Comparison of ENCODE assay signal across 25 cellular contexts in the genomic region with DNA sequence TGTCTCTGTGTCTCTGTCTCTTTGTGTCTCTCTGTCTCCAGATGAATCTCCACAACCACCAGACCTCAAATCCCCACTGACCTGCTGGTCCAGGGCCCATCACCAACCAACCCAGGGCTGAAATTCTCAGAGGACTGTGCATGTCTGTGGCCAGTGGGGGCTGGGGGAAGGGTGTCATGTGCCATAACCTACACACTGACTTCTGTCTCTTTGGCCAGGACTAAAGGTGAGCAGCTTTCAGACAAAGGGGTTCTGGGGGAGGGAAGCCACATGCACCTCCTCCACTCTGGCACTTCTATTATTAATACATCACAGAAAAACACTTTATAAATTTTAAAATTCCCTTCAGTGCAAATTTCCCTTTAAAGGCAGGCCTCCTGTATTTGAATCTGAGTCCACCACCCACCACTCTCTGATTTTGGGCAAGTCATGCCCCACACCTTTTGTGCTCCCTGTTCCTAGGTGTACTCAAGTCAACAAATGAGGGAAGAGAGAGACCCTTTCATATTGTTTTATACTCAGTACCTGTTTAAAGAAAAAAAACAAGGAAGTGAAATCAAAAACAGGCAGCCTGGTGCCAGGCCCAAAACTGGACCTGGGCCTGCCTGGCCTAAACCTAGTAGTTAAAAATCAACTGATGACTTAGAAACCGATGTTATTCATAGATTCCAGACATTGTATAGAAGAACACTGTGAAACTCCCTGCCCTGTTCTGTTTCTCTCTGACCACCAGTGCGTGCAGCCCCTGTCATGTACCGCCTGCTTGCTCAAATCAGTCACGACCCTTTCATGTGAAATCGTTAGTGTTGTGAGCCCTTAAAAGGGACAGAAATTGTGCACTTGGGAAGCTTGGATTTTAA.
DNase-seq lines count a peak whose midpoint lies in the region; ATAC-seq, FAIRE-seq and TF ChIP-seq lines count a peak whose summit lies in the region.
"Had no signal": no experiment of that assay in that cellular context is flagged by ENCODE, and none has a peak within 500 bp of the region (broad histone marks: within the 10 kb centered on the region; RNA-seq: fewer than 3 reads in every experiment).

No MANE protein-coding gene starts in this region.

- TF ChIP-seq EP300 in GM12878 (IDR thresholded peaks at IDR 0.05; ENCODE audit: borderline replicate concordance in 1 of 2, control insufficient read depth in 1 of 2, low read depth in 2 of 2, low read length in 2 of 2): no peak

- 27% methylated on average over 5 of the region's 5 CpGs for WGBS in GM12878 (ENCODE audit: insufficient coverage, insufficient replicate concordance, low lambda C conversion rate, missing lambda C conversion rate)
- 66% methylated on average over 5 of the region's 5 CpGs for WGBS in mesenchymal stem cell
- 87% methylated on average over 5 of the region's 5 CpGs for WGBS in smooth muscle cell (ENCODE audit: low lambda C conversion rate)

- no peak overlapping the region for H2BK15ac ChIP-seq in mesenchymal stem cell (ENCODE audit: low read depth, poor library complexity, severe bottlenecking)

- H4K20me1 ChIP-seq in GM12878 (ENCODE audit: control insufficient read depth, insufficient read depth): no peaks in the 10 kb centered on the region; the same call in 1 of the 2 replicates
- no peaks in the 10 kb centered on the region for H4K20me1 ChIP-seq in smooth muscle cell (ENCODE audit: low read depth)

- H3K9me3 Mint-ChIP-seq in T-helper 2 cell treated with Interferon-gamma antibody and Interleukin-4, amounts not matched to agents 5 μg/mL and 100 μg/mL, for 36 hours: no peaks in the 10 kb centered on the region
- H3K9me3 Mint-ChIP-seq: IgD-negative memory B cell had no signal

- H3K9ac ChIP-seq in GM12878 (ENCODE audit: control insufficient read depth, insufficient read depth, low read length) (no peak overlapping the region), mesenchymal stem cell (ENCODE audit: low read length) (no peak overlapping the region), smooth muscle cell (ENCODE audit: low read depth) (no peak overlapping the region)

- H2AFZ ChIP-seq in GM12878 (ENCODE audit: control insufficient read depth, low read depth, low read length) (no peak overlapping the region), mesenchymal stem cell (ENCODE audit: low read depth, low read length) (no peak overlapping the region), smooth muscle cell (ENCODE audit: low read depth) (no peak overlapping the region)

- TF ChIP-seq RAD21 in GM12878 (IDR thresholded peaks at IDR 0.05; ENCODE audit: insufficient read depth, low read depth, low read length): no peak

- no peak overlapping the region for H3K4ac ChIP-seq in mesenchymal stem cell (ENCODE audit: low read depth in 1 of 2, low read length in 2 of 2)

- H3K4me3 Mint-ChIP-seq in T-helper 2 cell treated with Interferon-gamma antibody and Interleukin-4, amounts not matched to agents 5 μg/mL and 100 μg/mL, for 36 hours: no peak overlapping the region
- H3K4me3 Mint-ChIP-seq: CD4-positive, alpha-beta memory T cell; IgD-negative memory B cell had no signal

- H3F3A ChIP-seq in smooth muscle cell (ENCODE audit: low read depth): no peaks in the 10 kb centered on the region

- H3K27ac ChIP-seq in GM12878 (ENCODE audit: control insufficient read depth, insufficient read depth): no peak overlapping the region
- peak overlapping the region; percentile 36 for H3K27ac ChIP-seq in mesenchymal stem cell (ENCODE audit: low read length, poor library complexity, severe bottlenecking)
- no peak overlapping the region for H3K27ac ChIP-seq in smooth muscle cell (ENCODE audit: low read depth)
- H3K27ac ChIP-seq in foreskin keratinocyte: no peak overlapping the region
- H3K27ac ChIP-seq: HL-60, SK-N-MC had no signal

- H3K4me1 Mint-ChIP-seq in T-helper 2 cell treated with Interferon-gamma antibody and Interleukin-4, amounts not matched to agents 5 μg/mL and 100 μg/mL, for 36 hours (ENCODE audit: low read depth): no peaks in the 10 kb centered on the region
- H3K4me1 Mint-ChIP-seq: CD4-positive, alpha-beta memory T cell; IgD-negative memory B cell had no signal

- no peak overlapping the region for H2AK5ac ChIP-seq in mesenchymal stem cell (ENCODE audit: low read length, severe bottlenecking)

- H3K27me3 Mint-ChIP-seq in T-helper 2 cell treated with Interferon-gamma antibody and Interleukin-4, amounts not matched to agents 5 μg/mL and 100 μg/mL, for 36 hours (ENCODE audit: low read depth): no peaks in the 10 kb centered on the region

- in situ Hi-C loops in Caki2 (cut with HindIII; ENCODE audit: low pct_unique_long_range_greater_than_20kb, low sequenced_read_pairs) (no loop called here), GM12878 (cut with MboI) (no loop called here)

- POLR2A ChIA-PET in GM12878 (lab: Charles Lee): no interaction called here

- TF ChIP-seq POLR2A in GM12878 (IDR thresholded peaks at IDR 0.05; ENCODE audit: low read depth, low read length): no peak

- H3K23ac ChIP-seq in mesenchymal stem cell (ENCODE audit: low read length in 2 of 2): no peak overlapping the region

- no TSS peak for BruUV-seq in GM12878 (replicated peaks; lab: Mats Ljungman, UMichigan)

- SMC1A ChIA-PET in GM12878 (lab: Charles Lee; ENCODE audit: uncharacterized antibody, unreplicated experiment): no interaction called here

- H3K79me1 ChIP-seq in mesenchymal stem cell (replicated peaks; ENCODE audit: low read length, poor library complexity, severe bottlenecking): no peaks in the 10 kb centered on the region

- TF ChIP-seq CTCF in GM12878 (IDR thresholded peaks at IDR 0.05 in 2 of 3, conservative IDR thresholded peaks at IDR 0.05 in 1 of 3; ENCODE audit: control insufficient read depth in 2 of 3, extremely low read depth in 1 of 3, insufficient read depth in 1 of 3, low read depth in 3 of 3, low read length in 3 of 3) (no peak), smooth muscle cell (IDR thresholded peaks at IDR 0.05; ENCODE audit: borderline replicate concordance, insufficient read depth, poor library complexity, severe bottlenecking) (no peak), foreskin keratinocyte (conservative IDR thresholded peaks at IDR 0.05) (no peak)

- H3K14ac ChIP-seq in mesenchymal stem cell (ENCODE audit: low read length in 2 of 2): no peak overlapping the region

- intact Hi-C loops in GM12878 (cut with micrococcal nuclease; ENCODE audit: unreplicated experiment): no loop called here

- no peaks in the 10 kb centered on the region for H3K79me2 ChIP-seq in GM12878 (ENCODE audit: control insufficient read depth, insufficient read depth, low read length)
- no peaks in the 10 kb centered on the region for H3K79me2 ChIP-seq in smooth muscle cell (ENCODE audit: low read depth)

- FAIRE-seq in GM12878 (lab: Jason Lieb, UNC): no peak

- CTCF ChIA-PET in GM12878 (lab: Yijun Ruan, JAX): no interaction called here

- H3K4me1 ChIP-seq in GM12878 (ENCODE audit: control insufficient read depth, insufficient read depth, low read length): no peaks in the 10 kb centered on the region
- H3K4me1 ChIP-seq in mesenchymal stem cell (ENCODE audit: control insufficient read depth, insufficient read depth, low read depth, low read length): peaks cover 4% of the 10 kb centered on the region
- no peaks in the 10 kb centered on the region for H3K4me1 ChIP-seq in smooth muscle cell (ENCODE audit: low read depth)
- H3K4me1 ChIP-seq in foreskin keratinocyte: no peaks in the 10 kb centered on the region
- H3K4me1 ChIP-seq: BE2C, HAP-1 had no signal

- no peak overlapping the region for H4K91ac ChIP-seq in mesenchymal stem cell (ENCODE audit: low read length)

- H3K27ac Mint-ChIP-seq in T-helper 2 cell treated with Interferon-gamma antibody and Interleukin-4, amounts not matched to agents 5 μg/mL and 100 μg/mL, for 36 hours: no peak overlapping the region
- H3K27ac Mint-ChIP-seq: CD4-positive, alpha-beta memory T cell; IgD-negative memory B cell had no signal

- H3K4me3 ChIP-seq in GM12878: no peak overlapping the region
- H3K4me3 ChIP-seq in mesenchymal stem cell (ENCODE audit: insufficient read depth in 1 of 2, low read depth in 1 of 2, low read length in 2 of 2): no peak overlapping the region
- H3K4me3 ChIP-seq in smooth muscle cell: no peak overlapping the region
- H3K4me3 ChIP-seq: HAP-1, SK-N-MC had no signal

- H4K8ac ChIP-seq in mesenchymal stem cell (ENCODE audit: low read length): no peak overlapping the region

- peak; percentile 46 for ATAC-seq in HG03354 (IDR thresholded peaks at IDR 0.05; ENCODE audit: poor library complexity, severe bottlenecking, unreplicated experiment)
- ATAC-seq in GM12878: peak; percentile 54
- no peak for ATAC-seq in foreskin keratinocyte

- H3K9me3 ChIP-seq in GM12878 (replicated peaks; ENCODE audit: control insufficient read depth, insufficient read depth, low read length) (no peaks in the 10 kb centered on the region), mesenchymal stem cell (ENCODE audit: control insufficient read depth, low read length) (no peaks in the 10 kb centered on the region), smooth muscle cell (replicated peaks; ENCODE audit: low read depth) (no peaks in the 10 kb centered on the region)
- H3K9me3 ChIP-seq: BE2C, HAP-1 had no signal

- H2BK5ac ChIP-seq in mesenchymal stem cell (ENCODE audit: low read depth, low read length, poor library complexity, severe bottlenecking): no peak overlapping the region

- no peaks in the 10 kb centered on the region for H3K36me3 Mint-ChIP-seq in T-helper 2 cell treated with Interferon-gamma antibody and Interleukin-4, amounts not matched to agents 5 μg/mL and 100 μg/mL, for 36 hours (ENCODE audit: low read depth)
- H3K36me3 Mint-ChIP-seq: CD4-positive, alpha-beta memory T cell; IgD-negative memory B cell had no signal

- no peak overlapping the region for H2BK120ac ChIP-seq in mesenchymal stem cell (ENCODE audit: low read depth, low read length)

- RAD21 ChIA-PET in GM12878 (lab: Charles Lee; ENCODE audit: unreplicated experiment): no interaction called here

- H3K4me2 ChIP-seq in GM12878 (ENCODE audit: control insufficient read depth, insufficient read depth): no peak overlapping the region
- no peak overlapping the region for H3K4me2 ChIP-seq in mesenchymal stem cell (ENCODE audit: low read length, poor library complexity, severe bottlenecking)
- H3K4me2 ChIP-seq in smooth muscle cell: no peak overlapping the region

- peak; percentile 51 for DNase-seq in Caki2 (ENCODE audit: low read depth)
- DNase-seq in GM12878 (ENCODE audit: low read depth, low spot score): no peak
- DNase-seq in mesenchymal stem cell: no peak
- no peak for DNase-seq in activated CD8-positive, alpha-beta memory T cell treated with anti-CD3 and anti-CD28 coated beads, Interleukin-2, amount 50 U/mL, for 4 hours
- DNase-seq in smooth muscle cell (lab: John Stamatoyannopoulos, UW; ENCODE audit: unreplicated experiment): no peak
- no peak for DNase-seq in T-helper 2 cell treated with Interferon-gamma antibody and Interleukin-4, amounts not matched to agents 5 μg/mL and 100 μg/mL, for 36 hours (ENCODE audit: low spot score)
- no peak for DNase-seq in foreskin keratinocyte
- DNase-seq: BE2C; Calu3; CD4-positive, alpha-beta memory T cell; GF-D8; Karpas-422; NCI-H1048; NCI-H1436 treated with DMSO at 0.1 percent for 48 hours; NCI-H2029; NCI-H446; NCI-H748 treated with DMSO at 0.1 percent for 48 hours; NK-92 treated with Interleukin-12 subunit alpha and Interleukin-12 subunit beta, amount 100 ng/mL, for 24 hours; OCI-M1; SHP77 had no signal

- no peaks in the 10 kb centered on the region; a peak in 1 of 4 replicates for H3K27me3 ChIP-seq in GM12878 (replicated peaks in 1 of 2; ENCODE audit: control insufficient read depth in 2 of 2, insufficient read depth in 2 of 2, low read length in 1 of 2)
- H3K27me3 ChIP-seq in mesenchymal stem cell (ENCODE audit: control insufficient read depth in 1 of 2, insufficient read depth in 1 of 2, low read length in 2 of 2): peaks cover 0 to 8% of the 10 kb centered on the region in 2 experiments
- H3K27me3 ChIP-seq in smooth muscle cell (ENCODE audit: low read depth): no peaks in the 10 kb centered on the region
- no peaks in the 10 kb centered on the region for H3K27me3 ChIP-seq in foreskin keratinocyte

- H3K36me3 ChIP-seq in GM12878 (ENCODE audit: control insufficient read depth in 2 of 2, insufficient read depth in 2 of 2, low read length in 1 of 2) (no peaks in the 10 kb centered on the region), mesenchymal stem cell (ENCODE audit: control insufficient read depth in 1 of 2, insufficient read depth in 2 of 2, low read depth in 1 of 2, low read length in 2 of 2) (no peaks in the 10 kb centered on the region), smooth muscle cell (ENCODE audit: low read depth) (no peaks in the 10 kb centered on the region)
- H3K36me3 ChIP-seq: BE2C, HAP-1 had no signal

- no peak overlapping the region for H3K18ac ChIP-seq in mesenchymal stem cell (ENCODE audit: low read depth in 1 of 2, low read length in 2 of 2)

- H2BK12ac ChIP-seq in mesenchymal stem cell (ENCODE audit: low read length in 2 of 2): no peak overlapping the region
